Comparison of ENCODE assay signal across 16 cellular contexts in the genomic region with DNA sequence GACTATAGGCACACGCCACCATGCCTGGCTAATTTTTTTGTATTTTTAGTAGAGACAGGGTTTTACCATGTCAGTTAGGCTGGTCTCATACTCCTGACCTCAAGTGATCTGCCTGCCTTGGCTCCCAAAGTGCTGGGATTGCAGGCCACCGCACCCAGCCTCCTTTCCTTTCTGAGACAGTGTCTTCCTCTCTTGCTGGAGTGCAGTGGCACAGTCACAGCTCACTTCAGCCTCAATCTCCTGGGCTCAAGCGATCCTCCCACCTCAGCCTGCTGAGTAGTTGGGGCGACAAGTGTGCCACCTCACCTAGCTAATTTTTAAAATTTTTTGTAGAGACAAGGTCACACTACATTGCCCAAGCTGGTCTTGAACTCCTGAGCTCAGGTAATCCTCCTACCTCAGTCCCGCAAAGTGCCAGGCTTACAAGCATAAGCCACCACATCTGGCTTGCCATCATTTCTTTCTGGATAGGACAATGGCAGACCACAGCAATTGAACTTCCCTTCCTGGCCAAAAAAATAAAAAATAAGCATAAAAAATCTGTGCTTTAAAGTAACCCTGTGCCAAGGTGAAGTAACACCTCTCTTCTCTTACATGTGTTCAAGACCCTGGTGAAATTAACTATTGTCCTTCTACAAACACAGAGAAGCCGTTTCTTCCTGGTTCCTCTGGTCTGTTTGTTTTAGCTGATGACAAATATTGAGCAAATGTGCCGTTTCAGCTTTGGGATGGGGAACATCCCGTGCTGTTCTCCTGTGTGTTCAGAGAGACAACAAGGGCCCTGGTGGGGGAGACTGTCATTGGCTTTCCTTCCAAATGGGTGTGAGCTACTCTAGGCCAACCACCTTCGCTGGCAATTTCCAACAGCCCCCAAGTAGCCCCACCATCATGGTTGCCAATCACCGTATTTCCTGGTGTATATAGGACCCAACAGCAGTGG.
DNase-seq lines count a peak whose midpoint lies in the region; ATAC-seq and TF ChIP-seq lines count a peak whose summit lies in the region.
"Had no signal": no experiment of that assay in that cellular context is flagged by ENCODE, and none has a peak within 500 bp of the region (broad histone marks: within the 10 kb centered on the region; RNA-seq: fewer than 3 reads in every experiment).

No MANE protein-coding gene starts in this region.

- H2BK12ac ChIP-seq in neuronal stem cell (ENCODE audit: low read length): no peak overlapping the region

- TF ChIP-seq CTCF in C4-2B (conservative IDR thresholded peaks at IDR 0.05): no peak

- peak overlapping the region; percentile 56 for H3K27ac Mint-ChIP-seq in dendritic cell treated with granulocyte-macrophage colony-stimulating factor and Interleukin-4, amounts not matched to agents 40 ng/mL and 50 ng/mL, for 4 days
- H3K27ac Mint-ChIP-seq: activated naive CD4-positive, alpha-beta T cell treated with anti-CD3 and anti-CD28 coated beads for 36 hours had no signal

- no peak overlapping the region for H3K4me2 ChIP-seq in neuronal stem cell (ENCODE audit: insufficient read depth, low read length, poor library complexity, severe bottlenecking)

- H4K8ac ChIP-seq in neuronal stem cell (ENCODE audit: low read depth, low read length): no peak overlapping the region

- H3K4me3 Mint-ChIP-seq in dendritic cell treated with granulocyte-macrophage colony-stimulating factor and Interleukin-4, amounts not matched to agents 40 ng/mL and 50 ng/mL, for 4 days: no peak overlapping the region
- H3K4me3 Mint-ChIP-seq: activated naive CD4-positive, alpha-beta T cell treated with anti-CD3 and anti-CD28 coated beads for 36 hours had no signal

- no peak for ATAC-seq in HG02884 (IDR thresholded peaks at IDR 0.05; ENCODE audit: unreplicated experiment)
- ATAC-seq: K562 had no signal

- H3K9ac ChIP-seq in neuronal stem cell (ENCODE audit: low read depth, low read length, poor library complexity): no peak overlapping the region

- WGBS in neuronal stem cell (ENCODE audit: extremely low coverage in 2 of 2, insufficient read length in 2 of 2, insufficient replicate concordance in 1 of 2), 2 donors: no CpG with 5 or more reads among the region's 10 CpGs

- H3K14ac ChIP-seq in neuronal stem cell (ENCODE audit: low read length): peak overlapping the region; percentile 82

- peaks cover 7% of the 10 kb centered on the region for H3K4me1 Mint-ChIP-seq in dendritic cell treated with granulocyte-macrophage colony-stimulating factor and Interleukin-4, amounts not matched to agents 40 ng/mL and 50 ng/mL, for 4 days (ENCODE audit: low read depth)

- H3K79me1 ChIP-seq in neuronal stem cell (ENCODE audit: low read depth, low read length): no peaks in the 10 kb centered on the region

- no peak overlapping the region for H3K4ac ChIP-seq in neuronal stem cell (ENCODE audit: low read length)

- no peak overlapping the region for H2BK5ac ChIP-seq in neuronal stem cell (ENCODE audit: low read length)

- H2AFZ ChIP-seq in neuronal stem cell (ENCODE audit: low read length): no peak overlapping the region

- no peak overlapping the region for H3K4me3 ChIP-seq in neuronal stem cell (ENCODE audit: low read length in 2 of 2)
- H3K4me3 ChIP-seq: colonic mucosa, K562, SJSA1 had no signal

- DNase-seq in HuH-7 (ENCODE audit: low spot score): peak; percentile 43
- no peak for DNase-seq in neuronal stem cell (ENCODE audit: low spot score)
- DNase-seq in NOMO-1 treated with DMSO at 0.1 percent for 48 hours (lab: John Stamatoyannopoulos, UW; ENCODE audit: unreplicated experiment): no peak
- DNase-seq in activated naive CD4-positive, alpha-beta T cell (lab: John Stamatoyannopoulos, UW): no peak
- no peak for DNase-seq in NCI-H1105 (lab: John Stamatoyannopoulos, UW)
- DNase-seq: activated CD8-positive, alpha-beta memory T cell treated with anti-CD3 and anti-CD28 coated beads, Interleukin-2, amount 50 U/mL, for 4 hours; activated naive CD4-positive, alpha-beta T cell treated with anti-CD3 and anti-CD28 coated beads for 36 hours; colonic mucosa; HCEC 1CT; NCI-H526 treated with DMSO at 0.1 percent for 48 hours had no signal

- no peak overlapping the region for H4K91ac ChIP-seq in neuronal stem cell (ENCODE audit: low read depth, low read length, poor library complexity)

- no peak overlapping the region for H3K18ac ChIP-seq in neuronal stem cell (ENCODE audit: low read length)

- no peaks in the 10 kb centered on the region for H3K9me3 ChIP-seq in neuronal stem cell (replicated peaks in 1 of 2; ENCODE audit: control insufficient read depth in 2 of 2, insufficient read depth in 1 of 2, low read depth in 1 of 2, low read length in 2 of 2)
- H3K9me3 ChIP-seq: colonic mucosa, SJSA1 had no signal

- intact Hi-C loops in dendritic cell treated with granulocyte-macrophage colony-stimulating factor and Interleukin-4, amounts not matched to agents 40 ng/mL and 50 ng/mL, for 4 days (cut with micrococcal nuclease): loop anchor here (10.0 kb wide), 1 partner anchor 95 kb away; no protein-coding TSS in a partner anchor

- no peaks in the 10 kb centered on the region for H3K36me3 ChIP-seq in neuronal stem cell (replicated peaks in 1 of 2; ENCODE audit: control insufficient read depth in 2 of 2, insufficient read depth in 2 of 2, low read length in 2 of 2)
- H3K36me3 ChIP-seq: colonic mucosa, SJSA1 had no signal

- no peaks in the 10 kb centered on the region for H3K4me1 ChIP-seq in neuronal stem cell (ENCODE audit: control insufficient read depth in 2 of 2, insufficient read depth in 1 of 2, low read depth in 1 of 2, low read length in 2 of 2)
- H3K4me1 ChIP-seq: colonic mucosa, SJSA1 had no signal

- H2BK120ac ChIP-seq in neuronal stem cell (ENCODE audit: low read depth, low read length): no peak overlapping the region

- no peaks in the 10 kb centered on the region for H3K27me3 ChIP-seq in neuronal stem cell (ENCODE audit: control insufficient read depth in 3 of 3, insufficient read depth in 3 of 3, low read depth in 1 of 3, low read length in 3 of 3)
- H3K27me3 ChIP-seq: colonic mucosa, SJSA1 had no signal

- H3K27ac ChIP-seq in C4-2B (peak overlapping the region; percentile 98), neuronal stem cell (replicated peaks; ENCODE audit: low read length) (no peak overlapping the region)
- H3K27ac ChIP-seq: colonic mucosa, HL-60, SJSA1 had no signal

- H3K23ac ChIP-seq in neuronal stem cell (ENCODE audit: low read depth, low read length, poor library complexity): no peak overlapping the region

- no peak overlapping the region for H2BK15ac ChIP-seq in neuronal stem cell (ENCODE audit: low read length)

- H3K27me3 Mint-ChIP-seq in dendritic cell treated with granulocyte-macrophage colony-stimulating factor and Interleukin-4, amounts not matched to agents 40 ng/mL and 50 ng/mL, for 4 days: peaks cover 4% of the 10 kb centered on the region

- H3K9me3 Mint-ChIP-seq in dendritic cell treated with granulocyte-macrophage colony-stimulating factor and Interleukin-4, amounts not matched to agents 40 ng/mL and 50 ng/mL, for 4 days: no peaks in the 10 kb centered on the region
- H3K9me3 Mint-ChIP-seq: activated naive CD4-positive, alpha-beta T cell treated with anti-CD3 and anti-CD28 coated beads for 36 hours had no signal

- no peak overlapping the region for H2AK5ac ChIP-seq in neuronal stem cell (ENCODE audit: low read depth, low read length)

- H3K36me3 Mint-ChIP-seq in dendritic cell treated with granulocyte-macrophage colony-stimulating factor and Interleukin-4, amounts not matched to agents 40 ng/mL and 50 ng/mL, for 4 days (ENCODE audit: low read depth): no peaks in the 10 kb centered on the region
